In the genomic region with DNA sequence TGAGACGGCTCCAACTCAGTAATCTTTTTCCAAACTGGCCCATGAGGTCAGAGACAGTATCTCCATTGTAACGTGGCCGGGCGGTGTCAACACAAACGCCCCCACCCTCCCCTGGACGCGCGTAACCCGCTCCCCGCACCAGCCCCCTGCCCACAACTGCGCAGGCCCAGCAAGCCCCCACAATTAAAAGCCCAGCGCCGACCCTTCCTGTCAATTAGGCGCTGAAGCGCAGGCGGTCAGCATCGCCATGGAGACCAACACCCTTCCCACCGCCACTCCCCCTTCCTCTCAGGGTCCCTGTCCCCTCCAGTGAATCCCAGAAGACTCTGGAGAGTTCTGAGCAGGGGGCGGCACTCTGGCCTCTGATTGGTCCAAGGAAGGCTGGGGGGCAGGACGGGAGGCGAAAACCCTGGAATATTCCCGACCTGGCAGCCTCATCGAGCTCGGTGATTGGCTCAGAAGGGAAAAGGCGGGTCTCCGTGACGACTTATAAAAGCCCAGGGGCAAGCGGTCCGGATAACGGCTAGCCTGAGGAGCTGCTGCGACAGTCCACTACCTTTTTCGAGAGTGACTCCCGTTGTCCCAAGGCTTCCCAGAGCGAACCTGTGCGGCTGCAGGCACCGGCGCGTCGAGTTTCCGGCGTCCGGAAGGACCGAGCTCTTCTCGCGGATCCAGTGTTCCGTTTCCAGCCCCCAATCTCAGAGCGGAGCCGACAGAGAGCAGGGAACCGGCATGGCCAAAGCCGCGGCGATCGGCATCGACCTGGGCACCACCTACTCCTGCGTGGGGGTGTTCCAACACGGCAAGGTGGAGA, we compare ENCODE assay signal across 9 cellular contexts. TPM values are rescaled to one million over a fixed set of nuclear protein-coding genes. Genes with fewer than 3 reads are reported as not detected.
DNase-seq lines count a peak whose midpoint lies in the region; ATAC-seq and TF ChIP-seq lines count a peak whose summit lies in the region.
"Had no signal": no experiment of that assay in that cellular context is flagged by ENCODE, and none has a peak within 500 bp of the region (broad histone marks: within the 10 kb centered on the region; RNA-seq: fewer than 3 reads in every experiment).

A gene (plus strand): TSS at position 519 of the 814 bp plus-strand sequence. CDS start 214 bp downstream, at position 733.
A gene (minus strand): TSS at position 259 of the 814 bp plus-strand sequence. CDS start 3,311 bp downstream, outside the sequence.

- H3K4me3 Mint-ChIP-seq in H9: peak within 1 kb of the TSS; percentile 81 to 90

- H3K56ac ChIP-seq in H9 (ENCODE audit: insufficient read length, low read depth, low read length): no peak within 1 kb of the TSS

- H2BK120ac ChIP-seq in H9 (ENCODE audit: low read depth, low read length, poor library complexity, severe bottlenecking): no peak within 1 kb of the TSS

- H3K79me2 ChIP-seq in H9 (ENCODE audit: insufficient read depth, low read length): no peaks in the 10 kb centered on the region

- ATAC-seq in GM18861 (IDR thresholded peaks at IDR 0.05; ENCODE audit: unreplicated experiment): no peak

- H3K4me1 Mint-ChIP-seq in H9: peaks cover 19 to 22% of the 10 kb centered on the region in 2 experiments

- DNase-seq in CD1c-positive myeloid dendritic cell (ENCODE audit: extremely low spot score) (peak; percentile 94), H9 (peak; percentile 100), NCI-H345 treated with DMSO at 0.1 percent for 48 hours (lab: John Stamatoyannopoulos, UW; ENCODE audit: unreplicated experiment) (peak; percentile 95), dermis microvascular lymphatic vessel endothelial cell (ENCODE audit: low read depth in 2 of 2) (peak; percentile 91 to 97), kidney tubule cell (ENCODE audit: low spot score) (peak; percentile 98)
- DNase-seq in activated CD4-positive, alpha-beta T cell treated with anti-CD3 and anti-CD28 coated beads, Interleukin-2, amount 50 U/mL, for 1 hour: peak; percentile 40
- peak in 2 of 3 donors; percentile 50 to 53 for DNase-seq in stimulated activated CD4-positive, alpha-beta T cell treated with anti-CD3 and anti-CD28 coated beads, Interleukin-12 subunit alpha, Interleukin-12 subunit beta, amount 100 ng/mL, for 48 hours (ENCODE audit: low read depth in 2 of 3, low spot score in 1 of 3)

- no peak within 1 kb of the TSS for H2BK5ac ChIP-seq in H9 (ENCODE audit: insufficient read length, low read length)

- H2AFZ ChIP-seq in H9 (ENCODE audit: low read length): no peak within 1 kb of the TSS

- no peak for TF ChIP-seq CTCF in H9 (conservative IDR thresholded peaks at IDR 0.05)

- H3K4me2 ChIP-seq in H9 (ENCODE audit: insufficient read depth, insufficient read length, low read length): peak within 1 kb of the TSS; percentile 76

- H3K9ac ChIP-seq in H9 (ENCODE audit: extremely low read depth, insufficient read length, low read length): no peak within 1 kb of the TSS

- H2BK15ac ChIP-seq in H9 (ENCODE audit: low read depth, low read length): no peak within 1 kb of the TSS

- H4K8ac ChIP-seq in H9 (replicated peaks; ENCODE audit: insufficient read length, low read depth, low read length): no peak within 1 kb of the TSS

- peak within 1 kb of the TSS; percentile 66 for H3K18ac ChIP-seq in H9 (ENCODE audit: insufficient read length, low read depth, low read length)

- peak within 1 kb of the TSS; percentile 94 to 99 (median 99) for H3K27ac Mint-ChIP-seq in H9

- peak within 1 kb of the TSS; percentile 37; the same call in 1 of the 2 replicates for H3K14ac ChIP-seq in H9 (ENCODE audit: insufficient read depth, low read length)

- no peaks in the 10 kb centered on the region for H4K20me1 ChIP-seq in H9 (ENCODE audit: control insufficient read depth, insufficient read depth, insufficient read length)

- peaks cover 5% of the 10 kb centered on the region for H3K23me2 ChIP-seq in H9 (ENCODE audit: insufficient read length, low read depth, low read length, poor library complexity, severe bottlenecking)

- no peak within 1 kb of the TSS for H4K5ac ChIP-seq in H9 (ENCODE audit: insufficient read length, low read depth, low read length)

- no peak within 1 kb of the TSS for H2BK20ac ChIP-seq in H9 (ENCODE audit: low read depth, low read length, poor library complexity, severe bottlenecking)

- H3K36me3 Mint-ChIP-seq in H9 (ENCODE audit: insufficient read depth in 1 of 3, low read depth in 3 of 3): peaks cover 3 to 10% (median 6%) of the 10 kb centered on the region in 3 experiments; a peak in 5 of 7 replicates

- no peak within 1 kb of the TSS for H3K27ac ChIP-seq in H9 (ENCODE audit: insufficient read length, low read depth, low read length)
- H3K27ac ChIP-seq: HL-60 had no signal

- H3K27me3 Mint-ChIP-seq in H9 (ENCODE audit: low read depth): peaks cover 5% of the 10 kb centered on the region

- no peak within 1 kb of the TSS for H3T11ph ChIP-seq in H9 (ENCODE audit: low read length)

- H4K91ac ChIP-seq in H9 (ENCODE audit: insufficient read length, low read depth, low read length): no peak within 1 kb of the TSS

- no peaks in the 10 kb centered on the region for H3K9me3 ChIP-seq in H9 (ENCODE audit: control insufficient read depth, low read depth, low read length)

- no peak within 1 kb of the TSS for H2BK12ac ChIP-seq in H9 (ENCODE audit: insufficient read length, low read depth, low read length)

- peaks cover 6 to 9% of the 10 kb centered on the region in 2 experiments for H3K9me3 Mint-ChIP-seq in H9

- H3K79me1 ChIP-seq in H9 (ENCODE audit: insufficient read depth, low read depth, low read length, poor library complexity, severe bottlenecking): no peaks in the 10 kb centered on the region

- no peaks in the 10 kb centered on the region for H3K27me3 ChIP-seq in H9 (ENCODE audit: insufficient read depth, low read length)

- no peak within 1 kb of the TSS for H2AK5ac ChIP-seq in H9 (ENCODE audit: insufficient read length, low read length)

- no peaks in the 10 kb centered on the region; the same call in 1 of the 2 replicates for H3K4me1 ChIP-seq in H9 (ENCODE audit: insufficient read depth, low read length)

- H3K23ac ChIP-seq in H9 (ENCODE audit: insufficient read length, low read depth, low read length): no peak within 1 kb of the TSS

- WGBS in H9 (ENCODE audit: extremely low coverage, insufficient read length, low lambda C conversion rate): no CpG with 5 or more reads among the region's 56 CpGs

- no peak within 1 kb of the TSS for H3K4ac ChIP-seq in H9 (ENCODE audit: low read depth, low read length)

RNA-seq across cellular contexts. Expression of the first gene that starts in this region (rescaled TPM):
- total RNA-seq in H9 (2021): 51.2 and 51.7 TPM in 2 replicates
- 67.4 and 81.8 TPM in 2 replicates for total RNA-seq in dermis microvascular lymphatic vessel endothelial cell

RNA-seq across cellular contexts. Expression of the second gene that starts in this region (rescaled TPM):
- 1.6 and 2.5 TPM in 2 replicates for total RNA-seq in H9 (2021)
- total RNA-seq in dermis microvascular lymphatic vessel endothelial cell: 1.2 and 1.4 TPM in 2 replicates

Comparison
In these comparisons a context has a peak if more than half of its experiments do, and no peak if none do; other contexts are left out.
1. DNase-seq: peak in every context shown above with its lines; median percentile 100 in H9; 98 in kidney tubule cell; 95 in NCI-H345 treated with DMSO at 0.1 percent for 48 hours; 94 in CD1c-positive myeloid dendritic cell; 94 in dermis microvascular lymphatic vessel endothelial cell; 52 in stimulated activated CD4-positive, alpha-beta T cell treated with anti-CD3 and anti-CD28 coated beads, Interleukin-12 subunit alpha, Interleukin-12 subunit beta, amount 100 ng/mL, for 48 hours; 40 in activated CD4-positive, alpha-beta T cell treated with anti-CD3 and anti-CD28 coated beads, Interleukin-2, amount 50 U/mL, for 1 hour.